Comparison of ENCODE assay signal across 1 cellular context in the genomic region with DNA sequence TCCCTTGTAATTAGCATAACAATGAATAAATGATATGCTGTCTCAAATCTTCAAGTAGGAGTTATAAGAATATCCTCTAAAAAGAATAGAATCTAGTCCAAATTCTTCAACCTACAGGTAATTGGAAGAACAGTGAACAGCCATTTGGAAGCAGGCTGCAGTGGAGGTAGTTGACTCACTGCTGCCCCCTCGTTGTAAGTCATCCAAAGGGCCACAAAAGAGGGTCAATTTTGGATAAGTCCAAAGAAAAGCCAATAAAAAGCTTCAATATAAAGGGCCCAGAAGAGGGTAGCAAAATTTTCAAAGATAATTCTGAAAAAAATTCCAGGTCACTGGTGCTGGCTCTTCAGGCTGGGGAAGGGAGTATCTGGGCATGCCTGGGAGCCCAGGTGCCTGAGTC.
TF ChIP-seq lines count a peak whose summit lies in the region.

No MANE protein-coding gene starts in this region.

TF ChIP-seq in SK-N-SH treated with all-trans-retinoic acid at 6 μM for 48 hours, 23 proteins besides CTCF, POLR2A, EP300 and RAD21 (continued from another document):
- TF ChIP-seq, protein P1, sequence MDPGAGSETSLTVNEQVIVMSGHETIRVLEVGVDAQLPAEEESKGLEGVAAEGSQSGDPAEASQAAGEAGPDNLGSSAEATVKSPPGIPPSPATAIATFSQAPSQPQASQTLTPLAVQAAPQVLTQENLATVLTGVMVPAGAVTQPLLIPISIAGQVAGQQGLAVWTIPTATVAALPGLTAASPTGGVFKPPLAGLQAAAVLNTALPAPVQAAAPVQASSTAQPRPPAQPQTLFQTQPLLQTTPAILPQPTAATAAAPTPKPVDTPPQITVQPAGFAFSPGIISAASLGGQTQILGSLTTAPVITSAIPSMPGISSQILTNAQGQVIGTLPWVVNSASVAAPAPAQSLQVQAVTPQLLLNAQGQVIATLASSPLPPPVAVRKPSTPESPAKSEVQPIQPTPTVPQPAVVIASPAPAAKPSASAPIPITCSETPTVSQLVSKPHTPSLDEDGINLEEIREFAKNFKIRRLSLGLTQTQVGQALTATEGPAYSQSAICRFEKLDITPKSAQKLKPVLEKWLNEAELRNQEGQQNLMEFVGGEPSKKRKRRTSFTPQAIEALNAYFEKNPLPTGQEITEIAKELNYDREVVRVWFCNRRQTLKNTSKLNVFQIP (CRISPR knock-in tag; IDR thresholded peaks at IDR 0.05; ENCODE audit: borderline replicate concordance, low read depth) = no peak
- TF ChIP-seq RARB (CRISPR knock-in tag; IDR thresholded peaks at IDR 0.05) (no peak), ZC3H10 (CRISPR knock-in tag; IDR thresholded peaks at IDR 0.05) (no peak), ISL1 (CRISPR knock-in tag; IDR thresholded peaks at IDR 0.05) (no peak)
